Comparison of ENCODE assay signal across 8 cellular contexts in genomic region chr1:78491311-78492071, GRCh38. TPM values are rescaled to one million over a fixed set of nuclear protein-coding genes. Genes with fewer than 3 reads are reported as not detected.
DNase-seq lines count a peak whose midpoint lies in the region; ATAC-seq and TF ChIP-seq lines count a peak whose summit lies in the region.

No MANE protein-coding gene starts in this region.

- H3K4me3 Mint-ChIP-seq in glutamatergic neuron (ENCODE audit: unreplicated experiment) = peak overlapping the region; percentile 97

- no peak overlapping the region for H3K27ac ChIP-seq in SJSA1
- no peak overlapping the region for H3K27ac ChIP-seq in prostate gland

- 3% methylated on average over 40 of the region's 40 CpGs for WGBS in prostate gland

- DNase-seq in EH (ENCODE audit: low read depth) (peak; percentile 94), SJSA1 (ENCODE audit: low read depth in 1 of 2, low spot score in 2 of 2) (peak; percentile 68 to 76), glutamatergic neuron (peak; percentile 48), prostate gland (ENCODE audit: low spot score) (no peak)
- no peak for DNase-seq in activated CD4-positive, alpha-beta T cell treated with anti-CD3 and anti-CD28 coated beads, Interleukin-2, amount 50 U/mL, for 4 hours

- no peak for TF ChIP-seq POLR2A in prostate gland (IDR thresholded peaks at IDR 0.05)

- H3K36me3 ChIP-seq in SJSA1 (no peaks in the 10 kb centered on the region), prostate gland (no peaks in the 10 kb centered on the region)

- no peak overlapping the region for H3K27ac Mint-ChIP-seq in glutamatergic neuron (ENCODE audit: unreplicated experiment)

- TF ChIP-seq CTCF in glutamatergic neuron (IDR thresholded peaks at IDR 0.05; ENCODE audit: partially characterized antibody, unreplicated experiment) (no peak), prostate gland (IDR thresholded peaks at IDR 0.05) (no peak)

- peaks cover 6% of the 10 kb centered on the region for H3K4me1 Mint-ChIP-seq in glutamatergic neuron (ENCODE audit: low read depth, unreplicated experiment)

- no peaks in the 10 kb centered on the region for H3K36me3 Mint-ChIP-seq in glutamatergic neuron (ENCODE audit: unreplicated experiment)

- H3K4me3 ChIP-seq in SJSA1 (peak overlapping the region; percentile 54), prostate gland (peak overlapping the region; percentile 6 to 9)

- H3K27me3 ChIP-seq in SJSA1 (replicated peaks) (peaks cover 3% of the 10 kb centered on the region; the same call in 1 of the 2 replicates), prostate gland (replicated peaks; ENCODE audit: insufficient read depth) (peaks cover 8% of the 10 kb centered on the region)

- H3K4me1 ChIP-seq in SJSA1 (replicated peaks) (peaks cover 18% of the 10 kb centered on the region), prostate gland (replicated peaks) (no peaks in the 10 kb centered on the region)

- H3K27me3 Mint-ChIP-seq in glutamatergic neuron (ENCODE audit: unreplicated experiment) = peaks cover 4% of the 10 kb centered on the region

- intact Hi-C loops in prostate gland (cut with DNase I) = no loop called here

- ATAC-seq in GM18498 (IDR thresholded peaks at IDR 0.05; ENCODE audit: unreplicated experiment) = no peak
- no peak for ATAC-seq in GM21825 (IDR thresholded peaks at IDR 0.05; ENCODE audit: unreplicated experiment)
- no peak for ATAC-seq in HG03025 (IDR thresholded peaks at IDR 0.05; ENCODE audit: low FRiP score, unreplicated experiment)

- no peaks in the 10 kb centered on the region for H3K9me3 ChIP-seq in SJSA1 (replicated peaks)
- H3K9me3 ChIP-seq in prostate gland = no peaks in the 10 kb centered on the region

- H3K9me3 Mint-ChIP-seq in glutamatergic neuron (ENCODE audit: unreplicated experiment) = peaks cover 5% of the 10 kb centered on the region

RNA-seq across cellular contexts. Expression of gene PTGFR, which starts 0.7 kb away (rescaled TPM):
- total RNA-seq in SJSA1 (2014; rRNA removed; shearing (Covaris generic)) = 3.6 and 6.3 TPM in 2 replicates
- not detected for total RNA-seq in glutamatergic neuron (ENCODE audit: unreplicated experiment)
- under 1 TPM; 0.34 to 0.46 TPM for total RNA-seq in prostate gland

Comparison
In these comparisons a context has a peak if more than half of its experiments do, and no peak if none do; other contexts are left out.
1. DNase-seq: peak in EH (single experiment), SJSA1 (2 of 2) and glutamatergic neuron (single experiment); none in prostate gland (single experiment) and activated CD4-positive, alpha-beta T cell treated with anti-CD3 and anti-CD28 coated beads, Interleukin-2, amount 50 U/mL, for 4 hours (0 of 2).